Comparison of ENCODE assay signal across 21 cellular contexts in genomic region chr20:62190639-62191411, GRCh38. TPM values are rescaled to one million over a fixed set of nuclear protein-coding genes. Genes with fewer than 3 reads are reported as not detected.
"Had no signal": no experiment of that assay in that cellular context is flagged by ENCODE, and none has a peak within 500 bp of the region (broad histone marks: within the 10 kb centered on the region; RNA-seq: fewer than 3 reads in every experiment).

No MANE protein-coding gene starts in this region.

- H3K27me3 ChIP-seq: brain microvascular endothelial cell, gastrocnemius medialis, tibial artery had no signal

- H3K4me3 Mint-ChIP-seq: activated CD8-positive, alpha-beta T cell treated with anti-CD3 and anti-CD28 coated beads for 36 hours; activated naive CD4-positive, alpha-beta T cell treated with anti-CD3 and anti-CD28 coated beads, Interleukin-2, amount 10 ng/mL, durations not matched to agents 7 days and 5 days; activated naive CD8-positive, alpha-beta T cell treated with anti-CD3 and anti-CD28 coated beads, Interleukin-2, amount 50 U/mL, for 24 hours; central memory CD8-positive, alpha-beta T cell; memory B cell had no signal

- H3K27ac Mint-ChIP-seq: activated CD8-positive, alpha-beta T cell treated with anti-CD3 and anti-CD28 coated beads for 36 hours; activated naive CD4-positive, alpha-beta T cell treated with anti-CD3 and anti-CD28 coated beads, Interleukin-2, amount 10 ng/mL, durations not matched to agents 7 days and 5 days; memory B cell had no signal

- H3K27ac ChIP-seq: brain microvascular endothelial cell, coronary artery, gastrocnemius medialis, tibial artery had no signal

- FAIRE-seq: keratinocyte had no signal

- H3K4me3 ChIP-seq: coronary artery, gastrocnemius medialis, mucosa of descending colon, tibial artery had no signal

- H3K9me3 ChIP-seq: gastrocnemius medialis, mucosa of descending colon, tibial artery had no signal

- DNase-seq: activated CD4-positive, alpha-beta T cell treated with anti-CD3 and anti-CD28 coated beads for 48 hours; activated CD4-positive, CD25-positive, alpha-beta regulatory T cell; activated CD8-positive, alpha-beta T cell treated with anti-CD3 and anti-CD28 coated beads for 36 hours; activated effector memory CD4-positive, alpha-beta T cell treated with Interleukin-2 at 50 U/mL for 16 hours; activated naive CD4-positive, alpha-beta T cell treated with anti-CD3 and anti-CD28 coated beads, Interleukin-2, amount 10 ng/mL, durations not matched to agents 7 days and 5 days; activated naive CD8-positive, alpha-beta T cell treated with anti-CD3 and anti-CD28 coated beads, Interleukin-2, amount 50 U/mL, for 24 hours; activated T-cell treated with anti-CD3 and anti-CD28 coated beads, Interleukin-2, amount 50 U/mL, for 48 hours; brain microvascular endothelial cell; gastrocnemius medialis; naive B cell; retina; stimulated activated CD4-positive, alpha-beta T cell treated with anti-CD3 and anti-CD28 coated beads, Interleukin-2, amount 100 ng/mL, for 24 hours; stimulated activated naive CD8-positive, alpha-beta T cell treated with anti-CD3 and anti-CD28 coated beads, Interleukin-15, Interleukin-2, amounts not matched to agents 100 U/mL and 50 U/mL, for 24 hours; substantia nigra; tibial artery had no signal

- H3K9me3 Mint-ChIP-seq: activated CD8-positive, alpha-beta T cell treated with anti-CD3 and anti-CD28 coated beads for 36 hours; activated naive CD4-positive, alpha-beta T cell treated with anti-CD3 and anti-CD28 coated beads, Interleukin-2, amount 10 ng/mL, durations not matched to agents 7 days and 5 days; activated naive CD8-positive, alpha-beta T cell treated with anti-CD3 and anti-CD28 coated beads, Interleukin-2, amount 50 U/mL, for 24 hours; central memory CD8-positive, alpha-beta T cell; memory B cell; naive B cell had no signal

- H3K27me3 Mint-ChIP-seq: activated CD8-positive, alpha-beta T cell treated with anti-CD3 and anti-CD28 coated beads for 36 hours; activated naive CD4-positive, alpha-beta T cell treated with anti-CD3 and anti-CD28 coated beads, Interleukin-2, amount 10 ng/mL, durations not matched to agents 7 days and 5 days; activated naive CD8-positive, alpha-beta T cell treated with anti-CD3 and anti-CD28 coated beads, Interleukin-2, amount 50 U/mL, for 24 hours; central memory CD8-positive, alpha-beta T cell; memory B cell; naive B cell had no signal

RNA-seq across cellular contexts. Expression of gene HRH3, which starts 29.3 kb away (rescaled TPM):
- total RNA-seq: activated CD8-positive, alpha-beta T cell treated with anti-CD3 and anti-CD28 coated beads for 36 hours; gastrocnemius medialis; left lobe of liver had no signal
- polyA plus RNA-seq: keratinocyte had no signal
